In genomic region chr4:87209696-87210095, GRCh38 we compare ENCODE assay signal across 8 cellular contexts.
DNase-seq lines count a peak whose midpoint lies in the region; ATAC-seq and TF ChIP-seq lines count a peak whose summit lies in the region.

No MANE protein-coding gene starts in this region.

- peak; percentile 39 for DNase-seq in GM10266 (ENCODE audit: extremely low spot score)
- peak; percentile 60 for DNase-seq in KG1 (lab: John Stamatoyannopoulos, UW)
- peak; percentile 17 for DNase-seq in germinal center (ENCODE audit: low spot score)
- no peak for DNase-seq in NCI-H2081 (lab: John Stamatoyannopoulos, UW)
- DNase-seq in NCI-H2227 treated with DMSO at 0.1 percent for 48 hours (lab: John Stamatoyannopoulos, UW), result no peak
- no peak for DNase-seq in NCI-H82 treated with DMSO at 0.1 percent for 48 hours (lab: John Stamatoyannopoulos, UW; ENCODE audit: unreplicated experiment)
- DNase-seq in cortex of kidney (lab: John Stamatoyannopoulos, UW), result no peak

- TF ChIP-seq CTCF in GM10266 (IDR thresholded peaks at IDR 0.05; ENCODE audit: control insufficient read depth, insufficient read depth, low read depth, missing control alignments), result no peak

- ATAC-seq in GM21528 (IDR thresholded peaks at IDR 0.05; ENCODE audit: low FRiP score, unreplicated experiment), result peak; percentile 81

Comparison
In these comparisons a context has a peak if more than half of its experiments do, and no peak if none do; other contexts are left out.
1. DNase-seq: peak in GM10266 (single experiment), KG1 (single experiment) and germinal center (single experiment); none in NCI-H2081 (0 of 2), NCI-H2227 treated with DMSO at 0.1 percent for 48 hours (single experiment), NCI-H82 treated with DMSO at 0.1 percent for 48 hours (single experiment) and cortex of kidney (single experiment).